Comparison of ENCODE assay signal across 10 cellular contexts in genomic region chr7:75596727-75597614, GRCh38.
DNase-seq lines count a peak whose midpoint lies in the region; ATAC-seq and TF ChIP-seq lines count a peak whose summit lies in the region.
"Had no signal": no experiment of that assay in that cellular context is flagged by ENCODE, and none has a peak within 500 bp of the region (broad histone marks: within the 10 kb centered on the region; RNA-seq: fewer than 3 reads in every experiment).

No MANE protein-coding gene starts in this region.

- DNase-seq in activated naive CD8-positive, alpha-beta T cell treated with anti-CD3 and anti-CD28 coated beads, Interleukin-2, amount 10 ng/mL, durations not matched to agents 7 days and 5 days, result no peak
- DNase-seq in osteoblast (ENCODE audit: insufficient read length, low spot score, missing footprints) (peak; percentile 71), DMS114 treated with DMSO at 0.1 percent for 48 hours (lab: John Stamatoyannopoulos, UW; ENCODE audit: unreplicated experiment) (no peak), NCI-H2196 (lab: John Stamatoyannopoulos, UW; ENCODE audit: unreplicated experiment) (no peak)
- DNase-seq: NCI-H1417 treated with DMSO at 0.1 percent for 48 hours, SIG-M5 had no signal

- no peaks in the 10 kb centered on the region for H4K20me1 ChIP-seq in osteoblast (ENCODE audit: insufficient read depth, low read length)

- no peaks in the 10 kb centered on the region for H3K9me3 Mint-ChIP-seq in activated naive CD8-positive, alpha-beta T cell treated with anti-CD3 and anti-CD28 coated beads, Interleukin-2, amount 10 ng/mL, durations not matched to agents 7 days and 5 days

- H3K36me3 Mint-ChIP-seq in activated naive CD8-positive, alpha-beta T cell treated with anti-CD3 and anti-CD28 coated beads, Interleukin-2, amount 10 ng/mL, durations not matched to agents 7 days and 5 days, result no peaks in the 10 kb centered on the region

- H3K36me3 ChIP-seq in osteoblast (ENCODE audit: insufficient read depth, low read length), result no peaks in the 10 kb centered on the region

- no peak overlapping the region for H3K4me3 Mint-ChIP-seq in activated naive CD8-positive, alpha-beta T cell treated with anti-CD3 and anti-CD28 coated beads, Interleukin-2, amount 10 ng/mL, durations not matched to agents 7 days and 5 days

- peaks cover 11% of the 10 kb centered on the region for H3K4me1 ChIP-seq in osteoblast (ENCODE audit: insufficient read depth, low read length)

- ATAC-seq in GM18519 (IDR thresholded peaks at IDR 0.05; ENCODE audit: low FRiP score, unreplicated experiment), result peak; percentile 39
- peak; percentile 50 for ATAC-seq in HG03196 (IDR thresholded peaks at IDR 0.05; ENCODE audit: unreplicated experiment)
- ATAC-seq in activated naive CD8-positive, alpha-beta T cell treated with anti-CD3 and anti-CD28 coated beads, Interleukin-2, amount 10 ng/mL, durations not matched to agents 7 days and 5 days (ENCODE audit: low read depth), result peak; percentile 22
- ATAC-seq in HG02938 (IDR thresholded peaks at IDR 0.05; ENCODE audit: unreplicated experiment), result no peak
- ATAC-seq: esophagus mucosa had no signal

- H3K4me2 ChIP-seq in osteoblast (ENCODE audit: insufficient read depth, low read length), result no peak overlapping the region

- no peak for TF ChIP-seq CTCF in osteoblast (IDR thresholded peaks at IDR 0.05; ENCODE audit: extremely low read depth, low read depth, low read length)

- no peak overlapping the region for H3K27ac Mint-ChIP-seq in activated naive CD8-positive, alpha-beta T cell treated with anti-CD3 and anti-CD28 coated beads, Interleukin-2, amount 10 ng/mL, durations not matched to agents 7 days and 5 days

- H3K27me3 ChIP-seq in osteoblast (ENCODE audit: insufficient read depth, low read length), result no peaks in the 10 kb centered on the region

- no peaks in the 10 kb centered on the region for H3K9me3 ChIP-seq in osteoblast (ENCODE audit: low read depth, low read length)

- peak overlapping the region; percentile 23 for H3K27ac ChIP-seq in osteoblast (ENCODE audit: low read depth, low read length)

- no peaks in the 10 kb centered on the region for H3K27me3 Mint-ChIP-seq in activated naive CD8-positive, alpha-beta T cell treated with anti-CD3 and anti-CD28 coated beads, Interleukin-2, amount 10 ng/mL, durations not matched to agents 7 days and 5 days

- POLR2A ChIA-PET in activated naive CD8-positive, alpha-beta T cell treated with anti-CD3 and anti-CD28 coated beads, Interleukin-2, amount 10 ng/mL, durations not matched to agents 7 days and 5 days (lab: Charles Lee), result interaction anchor here (0.7 kb wide), 1 partner anchor 48 kb away, joined by 6 read pairs; no protein-coding TSS in a partner anchor

- H3K4me1 Mint-ChIP-seq in activated naive CD8-positive, alpha-beta T cell treated with anti-CD3 and anti-CD28 coated beads, Interleukin-2, amount 10 ng/mL, durations not matched to agents 7 days and 5 days, result peaks cover 5% of the 10 kb centered on the region

- no peaks in the 10 kb centered on the region for H3K79me2 ChIP-seq in osteoblast (ENCODE audit: insufficient read depth, low read length)

- H3K4me3 ChIP-seq in osteoblast (ENCODE audit: insufficient read depth, low read length), result no peak overlapping the region

- no peak overlapping the region for H2AFZ ChIP-seq in osteoblast (ENCODE audit: low read length)
